Comparison of ENCODE assay signal across 7 cellular contexts in the genomic region with DNA sequence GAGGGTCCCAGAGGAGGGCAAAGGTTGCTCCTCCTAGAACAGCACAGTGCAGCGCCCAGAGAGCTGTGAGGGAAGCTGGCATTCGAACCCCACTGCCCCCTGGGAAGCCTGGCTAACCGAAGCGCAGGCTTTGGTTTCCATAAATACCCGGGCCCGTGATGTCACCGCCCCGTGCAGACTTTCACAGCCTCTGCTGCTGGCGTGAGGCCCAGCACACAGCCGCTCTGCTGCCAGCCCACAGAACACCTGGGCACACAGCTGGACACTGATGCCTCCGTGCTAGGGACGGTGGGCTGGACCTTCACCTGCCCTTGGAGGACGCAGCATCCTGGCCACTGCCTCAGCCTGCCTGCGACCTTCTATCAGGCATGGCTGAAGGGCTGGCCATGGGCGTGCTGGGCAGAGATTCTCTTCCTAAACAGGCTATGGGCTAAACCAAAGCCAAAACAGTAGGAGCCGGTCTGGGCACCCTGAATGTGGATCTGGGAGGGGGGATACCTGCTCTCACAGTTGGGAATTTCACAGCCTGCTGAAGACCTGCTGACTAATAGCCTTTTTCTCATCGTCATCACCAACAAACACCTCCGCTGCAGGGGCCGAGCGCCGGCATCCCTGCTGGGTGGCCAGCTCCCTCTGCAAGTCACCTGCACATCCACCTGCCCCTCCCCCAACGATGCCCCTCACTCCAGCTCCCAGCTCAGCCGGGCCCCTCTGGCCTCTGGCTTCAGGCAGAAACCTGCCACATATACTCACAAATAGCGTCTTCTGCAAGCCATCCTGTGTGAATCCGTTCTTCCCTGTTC. TPM values are rescaled to one million over a fixed set of nuclear protein-coding genes. Genes with fewer than 3 reads are reported as not detected.
DNase-seq lines count a peak whose midpoint lies in the region; ATAC-seq and FAIRE-seq lines count a peak whose summit lies in the region.

No MANE protein-coding gene starts in this region.

- FAIRE-seq in GM18507 (lab: Jason Lieb, UNC) = peak; percentile 89
- no peak for FAIRE-seq in small intestine (lab: Jason Lieb, UNC)

- peaks cover 0 to 3% of the 10 kb centered on the region in 2 donors for H3K27me3 ChIP-seq in small intestine (ENCODE audit: control insufficient read depth in 2 of 2, insufficient read depth in 2 of 2, low read length in 2 of 2)

- peak; percentile 54 for ATAC-seq in GM21737 (IDR thresholded peaks at IDR 0.05; ENCODE audit: unreplicated experiment)

- DNase-seq in GM18507 (ENCODE audit: extremely low spot score, insufficient read length, low read depth) (peak; percentile 40), NAMALWA (ENCODE audit: low spot score) (peak; percentile 84), caudate nucleus (lab: John Stamatoyannopoulos, UW) (peak in 51 of 61 donors; percentile 18 to 83 (median 49)), nucleus accumbens (lab: John Stamatoyannopoulos, UW) (peak in 46 of 56 donors; percentile 15 to 85 (median 56)), AG08395 (ENCODE audit: low spot score) (no peak), small intestine (no peak)

- peak overlapping the region in 1 of 2 donors; percentile 9 for H3K4me3 ChIP-seq in small intestine (ENCODE audit: low read depth in 1 of 2, low read length in 2 of 2)

- H3K36me3 ChIP-seq in small intestine (ENCODE audit: control insufficient read depth in 2 of 2, insufficient read depth in 2 of 2, low read length in 2 of 2) = no peaks in the 10 kb centered on the region

- no peaks in the 10 kb centered on the region for H3K4me1 ChIP-seq in small intestine (ENCODE audit: control insufficient read depth in 2 of 2, insufficient read depth in 1 of 2, low read depth in 1 of 2, low read length in 1 of 2)

- H3K27ac ChIP-seq in caudate nucleus (ENCODE audit: low read depth, low read length) (peak overlapping the region; percentile 88), small intestine (ENCODE audit: low read depth in 1 of 2, low read length in 1 of 2) (peak overlapping the region in 1 of 2 donors; percentile 28)

- no peaks in the 10 kb centered on the region for H3K9me3 ChIP-seq in small intestine (ENCODE audit: control insufficient read depth, low read depth)

- whole genome bisulfite sequencing in small intestine, 3 donors = 33 to 49% (median 44%) methylated on average over 25 of the region's 25 CpGs

RNA-seq across cellular contexts. Expression of gene IQSEC1, which starts 0.8 kb away (rescaled TPM):
- 10 to 100 TPM in 1 of 3 donors, 1 to 10 TPM in 2; 1.1 to 11.8 (median 3.8) TPM for polyA plus RNA-seq in small intestine

Comparison
In these comparisons a context has a peak if more than half of its experiments do, and no peak if none do; other contexts are left out.
1. DNase-seq: peak in GM18507 (single experiment), NAMALWA (single experiment), caudate nucleus (51 of 61) and nucleus accumbens (46 of 56); none in AG08395 (single experiment) and small intestine (single experiment).